Comparison of ENCODE assay signal across 15 cellular contexts in the genomic region with DNA sequence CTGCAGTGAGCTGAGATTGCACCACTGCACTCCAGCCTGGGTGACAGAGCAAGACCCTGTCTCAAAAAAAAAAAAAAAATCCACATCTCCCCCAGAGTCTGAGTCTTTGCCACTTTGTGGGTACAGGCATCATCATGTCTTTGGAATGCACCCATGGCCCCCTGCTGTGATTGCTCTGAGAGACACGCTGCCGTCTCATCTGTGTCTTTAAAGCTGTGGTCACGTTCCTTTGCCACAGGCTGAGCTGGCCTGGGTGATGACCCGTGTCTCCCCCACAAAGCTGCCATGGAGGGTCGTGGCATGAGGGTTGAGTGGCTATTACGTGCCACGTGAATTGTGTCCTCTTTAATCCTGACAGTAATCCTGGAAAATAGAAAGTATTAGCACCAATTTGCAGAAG. TPM values are rescaled to one million over a fixed set of nuclear protein-coding genes. Genes with fewer than 3 reads are reported as not detected.
DNase-seq lines count a peak whose midpoint lies in the region; ATAC-seq, FAIRE-seq and TF ChIP-seq lines count a peak whose summit lies in the region.
"Had no signal": no experiment of that assay in that cellular context is flagged by ENCODE, and none has a peak within 500 bp of the region (broad histone marks: within the 10 kb centered on the region; RNA-seq: fewer than 3 reads in every experiment).

No MANE protein-coding gene starts in this region.

- H3K27me3 ChIP-seq in astrocyte (ENCODE audit: insufficient read depth, low read length) = no peaks in the 10 kb centered on the region
- H3K27me3 ChIP-seq: ovary had no signal

- peak overlapping the region; percentile 57 for H3K9ac ChIP-seq in astrocyte (ENCODE audit: low read length)

- H3K36me3 ChIP-seq in astrocyte (ENCODE audit: insufficient read depth, low read length) = no peaks in the 10 kb centered on the region
- H3K36me3 ChIP-seq: ovary had no signal

- H3K27ac Mint-ChIP-seq in astrocyte (ENCODE audit: unreplicated experiment) = peak overlapping the region; percentile 89
- H3K27ac Mint-ChIP-seq: activated CD4-positive, alpha-beta T cell treated with anti-CD3 and anti-CD28 coated beads, Interleukin-2, amount 10 ng/mL, durations not matched to agents 7 days and 5 days; B cell; memory B cell had no signal

- no peak overlapping the region for H2AFZ ChIP-seq in astrocyte (ENCODE audit: low read depth, low read length)

- peaks cover 32% of the 10 kb centered on the region for H3K27me3 Mint-ChIP-seq in astrocyte (ENCODE audit: low read depth, unreplicated experiment)

- no peaks in the 10 kb centered on the region for H4K20me1 ChIP-seq in astrocyte (ENCODE audit: insufficient read depth, low read length)

- peaks cover 48% of the 10 kb centered on the region for H3K4me1 ChIP-seq in astrocyte (ENCODE audit: insufficient read depth, low read length)

- peaks cover 30% of the 10 kb centered on the region for H3K4me1 Mint-ChIP-seq in astrocyte (ENCODE audit: low read depth, unreplicated experiment)
- H3K4me1 Mint-ChIP-seq: activated CD4-positive, alpha-beta T cell treated with anti-CD3 and anti-CD28 coated beads, Interleukin-2, amount 10 ng/mL, durations not matched to agents 7 days and 5 days; B cell; memory B cell had no signal

- ATAC-seq in HG03280 (IDR thresholded peaks at IDR 0.05; ENCODE audit: unreplicated experiment) (no peak), GM19395 (IDR thresholded peaks at IDR 0.05; ENCODE audit: unreplicated experiment) (no peak)

- TF ChIP-seq CTCF in astrocyte (IDR thresholded peaks at IDR 0.05; ENCODE audit: insufficient read depth, low read depth, low read length) = no peak

- in situ Hi-C loops in ACHN (cut with HindIII; ENCODE audit: low pct_ligation_motif_present, low pct_unique_long_range_greater_than_20kb, low sequenced_read_pairs) = no loop called here

- FAIRE-seq in HTR-8/SVneo (lab: Jason Lieb, UNC) (peak; percentile 97), astrocyte (lab: Jason Lieb, UNC) (peak; percentile 86)
- FAIRE-seq: bronchial epithelial cell had no signal

- H3K79me2 ChIP-seq in astrocyte (ENCODE audit: insufficient read depth, low read length) = no peaks in the 10 kb centered on the region

- no peaks in the 10 kb centered on the region for H3K9me3 ChIP-seq in astrocyte (ENCODE audit: insufficient read depth, low read depth, low read length)
- H3K9me3 ChIP-seq: ovary had no signal

- DNase-seq in ACHN (peak; percentile 99), HTR-8/SVneo (ENCODE audit: insufficient read length, low spot score) (peak; percentile 84), astrocyte (ENCODE audit: low read depth) (peak; percentile 76), kidney glomerular epithelial cell (lab: John Stamatoyannopoulos, UW) (peak; percentile 89), COLO829 (ENCODE audit: low spot score) (no peak), NCI-H187 (lab: John Stamatoyannopoulos, UW) (no peak)
- DNase-seq: activated CD4-positive, alpha-beta T cell treated with anti-CD3 and anti-CD28 coated beads, Interleukin-2, amount 10 ng/mL, durations not matched to agents 7 days and 5 days; NCI-H1930; ovary had no signal

- peaks cover 2% of the 10 kb centered on the region for H3K9me3 Mint-ChIP-seq in astrocyte (ENCODE audit: unreplicated experiment)
- H3K9me3 Mint-ChIP-seq: activated CD4-positive, alpha-beta T cell treated with anti-CD3 and anti-CD28 coated beads, Interleukin-2, amount 10 ng/mL, durations not matched to agents 7 days and 5 days; memory B cell had no signal

- H3K4me2 ChIP-seq in astrocyte (ENCODE audit: low read length) = peak overlapping the region; percentile 35

- H3K36me3 Mint-ChIP-seq in astrocyte (ENCODE audit: low read depth, unreplicated experiment) = no peaks in the 10 kb centered on the region
- H3K36me3 Mint-ChIP-seq: memory B cell had no signal

- H3K27ac ChIP-seq in astrocyte (ENCODE audit: low read depth, low read length) = peak overlapping the region; percentile 84
- H3K27ac ChIP-seq: epithelial cell of prostate, ovary had no signal

- H3K4me3 Mint-ChIP-seq in astrocyte (ENCODE audit: unreplicated experiment) = no peak overlapping the region
- H3K4me3 Mint-ChIP-seq: activated CD4-positive, alpha-beta T cell treated with anti-CD3 and anti-CD28 coated beads, Interleukin-2, amount 10 ng/mL, durations not matched to agents 7 days and 5 days; B cell; memory B cell had no signal

- no peak overlapping the region for H3K4me3 ChIP-seq in astrocyte (ENCODE audit: insufficient read depth, low read depth, low read length)
- H3K4me3 ChIP-seq: ovary had no signal

RNA-seq across cellular contexts. Expression of gene CRISPLD2, which starts 20.2 kb away (rescaled TPM):
- 1.8 and 2.4 TPM in 2 replicates for total RNA-seq in astrocyte

Comparison
In these comparisons a context has a peak if more than half of its experiments do, and no peak if none do; other contexts are left out.
1. DNase-seq: peak in ACHN (single experiment), HTR-8/SVneo (single experiment), astrocyte (single experiment) and kidney glomerular epithelial cell (single experiment); none in COLO829 (single experiment) and NCI-H187 (0 of 2).